15 cellular contexts compared by ENCODE assay signal in the genomic region with DNA sequence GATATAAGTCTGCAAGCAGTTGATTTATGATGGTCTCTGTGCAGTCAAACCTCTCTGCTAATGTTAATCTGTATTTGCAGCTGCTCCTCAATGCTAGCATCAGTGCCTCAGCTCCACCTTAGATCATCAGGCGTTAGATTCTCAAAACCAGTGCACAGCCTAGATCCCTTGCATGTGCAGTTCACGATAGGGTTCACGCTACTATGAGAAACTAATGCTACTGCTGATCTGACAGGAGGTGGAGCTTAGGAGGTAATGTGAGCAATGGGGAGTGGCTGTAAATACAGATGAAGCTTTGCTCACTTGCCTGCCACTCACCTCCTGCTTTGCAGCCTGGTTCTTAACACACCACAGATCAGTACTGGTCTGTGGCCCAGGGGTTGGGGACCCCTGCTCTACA.
"Had no signal": no experiment of that assay in that cellular context is flagged by ENCODE, and none has a peak within 500 bp of the region (broad histone marks: within the 10 kb centered on the region; RNA-seq: fewer than 3 reads in every experiment).

No MANE protein-coding gene starts in this region.

- H3K4me1 ChIP-seq: gastroesophageal sphincter, left lung, psoas muscle, stomach, thyroid gland had no signal

- H3K4me3 ChIP-seq: cardiac muscle cell, gastroesophageal sphincter, left lung, psoas muscle, stomach, thyroid gland had no signal

- ATAC-seq: activated CD4-positive, alpha-beta T cell treated with anti-CD3 and anti-CD28 coated beads for 36 hours; gastroesophageal sphincter; left lung; psoas muscle had no signal

- H3K9me3 ChIP-seq: thyroid gland had no signal

- DNase-seq: activated CD4-positive, alpha-beta memory T cell treated with anti-CD3 and anti-CD28 coated beads, Interleukin-2, amount 10 ng/mL, durations not matched to agents 7 days and 5 days; activated CD4-positive, alpha-beta T cell treated with anti-CD3 and anti-CD28 coated beads for 36 hours; activated naive CD8-positive, alpha-beta T cell treated with anti-CD3 and anti-CD28 coated beads, Interleukin-2, amount 10 ng/mL, durations not matched to agents 7 days and 5 days; activated T-cell treated with anti-CD3 and anti-CD28 coated beads, Interleukin-2, amount 50 U/mL, for 72 hours; aorta; left lung; psoas muscle; stomach; T-helper 2 cell; thyroid gland had no signal

- H3K27me3 ChIP-seq: cardiac muscle cell, gastroesophageal sphincter, left lung, stomach, thyroid gland had no signal

- FAIRE-seq: colon, endothelial cell of umbilical vein, keratinocyte had no signal

- H3K36me3 ChIP-seq: cardiac muscle cell, gastroesophageal sphincter, left lung, stomach, thyroid gland had no signal

- H3K27ac ChIP-seq: cardiac muscle cell, gastroesophageal sphincter, left lung, psoas muscle, stomach, thyroid gland had no signal
